In the genomic region with DNA sequence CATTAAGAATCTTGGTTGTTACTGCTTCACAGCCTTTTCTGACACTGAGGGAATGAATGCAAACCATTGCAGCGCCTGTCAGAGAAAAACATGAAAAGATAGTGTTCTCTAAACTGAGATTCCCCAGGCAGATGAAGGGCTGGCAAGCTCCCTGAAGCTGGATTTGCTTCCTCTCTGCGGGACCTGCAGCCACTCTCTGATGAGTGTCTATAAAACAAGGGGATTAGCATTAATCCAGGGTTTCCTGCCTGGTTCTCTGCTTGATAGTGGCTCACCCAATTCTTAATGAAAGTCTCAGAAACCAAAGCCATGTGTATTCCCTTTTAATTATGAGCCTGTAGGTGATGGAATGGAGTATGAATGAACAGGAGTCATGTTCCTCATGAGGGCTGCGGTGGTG, we compare ENCODE assay signal across 22 cellular contexts.
"Had no signal": no experiment of that assay in that cellular context is flagged by ENCODE, and none has a peak within 500 bp of the region (broad histone marks: within the 10 kb centered on the region; RNA-seq: fewer than 3 reads in every experiment).

No MANE protein-coding gene starts in this region.

- ATAC-seq: activated CD8-positive, alpha-beta T cell treated with anti-CD3 and anti-CD28 coated beads, Interleukin-2, amount 10 ng/mL, durations not matched to agents 7 days and 5 days; activated naive CD8-positive, alpha-beta T cell treated with anti-CD3 and anti-CD28 coated beads, Interleukin-2, amount 50 U/mL, for 24 hours; gastrocnemius medialis; left colon; mucosa of descending colon; pancreas; psoas muscle had no signal

- H3K27ac ChIP-seq: brain microvascular endothelial cell, esophagus muscularis mucosa, gastrocnemius medialis, pancreas, psoas muscle, right atrium auricular region, tibial nerve had no signal

- H3K36me3 ChIP-seq: brain microvascular endothelial cell, esophagus muscularis mucosa, gastrocnemius medialis, pancreas, right atrium auricular region, tibial nerve had no signal

- H3K4me3 ChIP-seq: esophagus muscularis mucosa, gastrocnemius medialis, mucosa of descending colon, pancreas, psoas muscle, right atrium auricular region, tibial nerve had no signal

- H3K9me3 ChIP-seq: esophagus muscularis mucosa, gastrocnemius medialis, mucosa of descending colon, pancreas, psoas muscle, right atrium auricular region, tibial nerve had no signal

- H3K27me3 ChIP-seq: brain microvascular endothelial cell, esophagus muscularis mucosa, gastrocnemius medialis, pancreas, right atrium auricular region, tibial nerve had no signal

- DNase-seq: activated CD4-positive, alpha-beta T cell treated with anti-CD3 and anti-CD28 coated beads for 1 hour; activated CD4-positive, alpha-beta T cell treated with anti-CD3 and anti-CD28 coated beads, Interleukin-2, amount 50 U/mL, for 1 hour; activated CD8-positive, alpha-beta T cell treated with anti-CD3 and anti-CD28 coated beads, Interleukin-2, amount 10 ng/mL, durations not matched to agents 7 days and 5 days; activated gamma-delta T cell; activated naive CD4-positive, alpha-beta T cell treated with anti-CD3 and anti-CD28 coated beads, Interleukin-2, amount 50 U/mL, for 16 hours; activated naive CD8-positive, alpha-beta T cell treated with anti-CD3 and anti-CD28 coated beads, Interleukin-2, amount 50 U/mL, for 24 hours; aorta; brain microvascular endothelial cell; dermis blood vessel endothelial cell; effector memory CD4-positive, alpha-beta T cell; gastrocnemius medialis; hypothalamus; left colon; nephron progenitor cell; pancreas; psoas muscle; stimulated activated CD4-positive, alpha-beta T cell treated with anti-CD3 and anti-CD28 coated beads, Interleukin-12 subunit alpha, Interleukin-12 subunit beta, amount 100 ng/mL, for 4 hours; stimulated activated CD4-positive, alpha-beta T cell treated with anti-CD3 and anti-CD28 coated beads, Interleukin-4, amount 100 ng/mL, for 4 hours had no signal

- H3K4me1 ChIP-seq: gastrocnemius medialis, pancreas, psoas muscle had no signal
